In the genomic region with DNA sequence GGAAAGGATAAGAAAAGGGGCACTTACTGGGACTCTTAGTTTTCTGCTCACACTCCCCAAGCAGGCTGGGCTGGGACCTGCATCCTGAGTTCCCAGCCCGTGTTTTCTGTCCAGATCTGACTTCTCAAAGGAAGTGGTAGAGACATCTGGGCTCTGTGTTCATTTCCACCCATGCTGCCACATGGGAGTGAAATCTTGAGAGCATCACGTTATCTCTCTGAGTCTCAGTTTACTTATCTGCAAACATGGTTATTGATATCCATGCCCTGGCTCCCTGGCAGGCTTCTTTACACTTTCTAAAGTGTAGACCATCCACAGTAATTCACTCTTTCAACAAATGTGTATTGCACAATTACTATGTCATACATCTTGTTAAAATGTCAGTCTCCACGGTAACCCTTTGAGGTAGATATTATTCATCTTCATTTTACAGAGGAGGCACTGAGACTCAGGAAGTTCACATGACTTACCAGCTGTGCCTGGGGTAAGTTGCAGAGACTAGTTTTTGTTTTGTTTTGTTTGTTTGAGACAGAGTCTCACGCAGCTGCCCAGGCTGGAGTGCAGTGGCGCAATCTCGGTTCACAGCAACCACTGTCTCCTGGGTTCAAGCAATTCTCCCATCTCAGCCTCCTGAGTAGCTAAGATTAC, we compare ENCODE assay signal across 1 cellular context.
A peak's percentile ranks its signal among the peaks of the same experiment; 100 is the strongest.
TF ChIP-seq lines count a peak whose summit lies in the region.

No MANE protein-coding gene starts in this region.

TF ChIP-seq in HepG2, 621 proteins besides CTCF, POLR2A, EP300 and RAD21 (continued from another document):
- no peak for TF ChIP-seq IRF9 (CRISPR knock-in tag; IDR thresholded peaks at IDR 0.05; ENCODE audit: borderline replicate concordance)
- TF ChIP-seq ZFP41 (CRISPR knock-in tag; IDR thresholded peaks at IDR 0.05; ENCODE audit: borderline replicate concordance) = no peak
- no peak for TF ChIP-seq JDP2 (CRISPR knock-in tag; IDR thresholded peaks at IDR 0.05; ENCODE audit: borderline replicate concordance)
- TF ChIP-seq ZSCAN9 (CRISPR knock-in tag; IDR thresholded peaks at IDR 0.05; ENCODE audit: borderline replicate concordance) = 0 out of 2 replicates have a peak, but pooled peaks have one; percentile 19
- peak; percentile 73 for TF ChIP-seq TFAP4 (IDR thresholded peaks at IDR 0.05; ENCODE audit: borderline replicate concordance, low read depth)
